In the genomic region with DNA sequence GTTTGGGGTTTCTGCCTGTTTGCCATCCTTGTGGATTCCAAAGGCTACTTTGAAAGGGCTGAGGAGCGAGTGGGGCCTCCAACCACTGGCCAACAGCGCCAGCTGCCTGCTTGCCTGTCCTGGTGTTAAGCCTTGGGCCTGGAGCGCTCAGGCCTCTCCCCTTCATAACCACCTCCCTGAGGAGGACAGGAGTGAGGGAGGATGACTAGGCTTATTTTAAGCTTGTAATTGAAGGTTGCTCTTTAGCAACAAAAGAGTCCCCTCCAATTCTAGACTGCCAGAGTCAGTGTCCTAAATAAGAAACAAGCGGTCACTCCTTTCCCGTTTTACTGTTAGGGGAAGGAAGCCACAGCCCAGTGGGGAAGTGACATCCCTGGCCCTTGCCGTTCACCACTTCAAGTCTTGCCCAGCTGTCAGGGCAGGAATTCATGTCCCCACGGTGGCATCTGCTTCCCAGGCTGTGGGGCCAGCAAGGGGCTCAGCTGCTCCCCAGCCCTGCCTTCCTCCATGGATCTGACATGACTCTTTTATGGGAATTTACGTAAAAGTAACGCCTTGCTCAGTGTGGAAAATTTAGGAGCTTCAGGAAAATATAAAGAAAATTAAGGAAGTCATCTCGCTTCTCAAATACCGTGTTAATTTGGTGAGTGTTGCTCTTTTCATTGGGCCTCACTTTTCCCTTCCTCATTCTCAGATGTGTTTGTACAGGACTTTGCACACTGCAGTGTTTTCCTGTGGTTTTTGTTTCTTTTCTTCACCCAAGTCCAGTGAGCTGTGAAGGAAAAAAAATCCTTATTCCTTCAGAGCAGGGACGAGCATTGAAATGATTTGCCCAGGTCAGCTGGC, we compare ENCODE assay signal across 12 cellular contexts. TPM values are rescaled to one million over a fixed set of nuclear protein-coding genes. Genes with fewer than 3 reads are reported as not detected.
DNase-seq lines count a peak whose midpoint lies in the region; ATAC-seq and TF ChIP-seq lines count a peak whose summit lies in the region.
"Had no signal": no experiment of that assay in that cellular context is flagged by ENCODE, and none has a peak within 500 bp of the region (broad histone marks: within the 10 kb centered on the region; RNA-seq: fewer than 3 reads in every experiment).

No MANE protein-coding gene starts in this region.

- H3K27me3 ChIP-seq in HCT116 (ENCODE audit: insufficient read depth, low read length) = no peaks in the 10 kb centered on the region
- H3K27me3 ChIP-seq in WERI-Rb-1 (ENCODE audit: insufficient read depth, low read depth, severe bottlenecking) = no peaks in the 10 kb centered on the region
- no peaks in the 10 kb centered on the region for H3K27me3 ChIP-seq in right cardiac atrium (ENCODE audit: control insufficient read depth, insufficient read depth)
- H3K27me3 ChIP-seq in breast epithelium = no peaks in the 10 kb centered on the region

- H4K20me1 ChIP-seq in HCT116 (ENCODE audit: insufficient read depth) = no peaks in the 10 kb centered on the region

- TF ChIP-seq POLR2A in HCT116 (IDR thresholded peaks at IDR 0.05; ENCODE audit: borderline replicate concordance, extremely low read depth, insufficient read depth, insufficient read length) = no peak
- TF ChIP-seq POLR2A in breast epithelium (IDR thresholded peaks at IDR 0.05) = no peak

- peaks cover 12% of the 10 kb centered on the region for H3K36me3 Mint-ChIP-seq in stimulated activated memory B cell treated with anti-CD40 and anti-IgM and Interleukin-4, amounts not matched to agents 10 μg/mL and 1 μg/mL and 100 μg/mL, for 72 hours

- peaks cover 0 to under 1% of the 10 kb centered on the region in 2 experiments; a peak in 1 of 4 replicates for H3K4me1 ChIP-seq in HCT116 (ENCODE audit: control insufficient read depth in 1 of 2, insufficient read depth in 2 of 2, low read length in 2 of 2)
- H3K4me1 ChIP-seq in right cardiac atrium (ENCODE audit: control insufficient read depth, insufficient read depth, low read length) = peaks cover 2% of the 10 kb centered on the region
- no peaks in the 10 kb centered on the region for H3K4me1 ChIP-seq in breast epithelium

- H2AFZ ChIP-seq in HCT116 (ENCODE audit: low read depth, low read length, poor library complexity, severe bottlenecking) = no peak overlapping the region

- WGBS in right cardiac atrium = 65% methylated on average over 12 of the region's 12 CpGs

- no peaks in the 10 kb centered on the region for H3K9me3 Mint-ChIP-seq in stimulated activated memory B cell treated with anti-CD40 and anti-IgM and Interleukin-4, amounts not matched to agents 10 μg/mL and 1 μg/mL and 100 μg/mL, for 72 hours

- peak; percentile 40 for TF ChIP-seq RAD21 in HCT116 (IDR thresholded peaks at IDR 0.05; ENCODE audit: low read depth)

- H3K4me3 Mint-ChIP-seq in stimulated activated memory B cell treated with anti-CD40 and anti-IgM and Interleukin-4, amounts not matched to agents 10 μg/mL and 1 μg/mL and 100 μg/mL, for 72 hours = no peak overlapping the region
- H3K4me3 Mint-ChIP-seq: endodermal cell had no signal

- no peaks in the 10 kb centered on the region for H3K79me2 ChIP-seq in HCT116 (ENCODE audit: insufficient read depth, low read length)

- POLR2A ChIA-PET in HCT116 (lab: Charles Lee) = interaction anchor here (0.6 kb wide), 1 partner anchor 361 kb away, joined by 3 read pairs; no protein-coding TSS in a partner anchor

- ATAC-seq in HCT116 = peak; percentile 29; the same call in 1 of the 2 replicates
- peak; percentile 49 to 55 for ATAC-seq in right cardiac atrium
- ATAC-seq in sciatic nerve = peak; percentile 47
- ATAC-seq in stimulated activated memory B cell treated with anti-CD40 and anti-IgM and Interleukin-4, amounts not matched to agents 10 μg/mL and 1 μg/mL and 100 μg/mL, for 72 hours = no peak

- H3K4me3 ChIP-seq in HCT116 (replicated peaks in 1 of 2; ENCODE audit: low read depth in 1 of 2, low read length in 2 of 2) (no peak overlapping the region), WERI-Rb-1 (ENCODE audit: low read depth, low read length) (no peak overlapping the region), right cardiac atrium (ENCODE audit: low read length) (no peak overlapping the region), breast epithelium (no peak overlapping the region)

- no peak overlapping the region for H3K4me2 ChIP-seq in HCT116 (ENCODE audit: low read length)

- H3K9me3 ChIP-seq in HCT116 (ENCODE audit: control insufficient read depth in 1 of 2, insufficient read depth in 1 of 2, low read depth in 1 of 2, low read length in 2 of 2) = no peaks in the 10 kb centered on the region
- H3K9me3 ChIP-seq in WERI-Rb-1 (ENCODE audit: severe bottlenecking) = peaks cover 15% of the 10 kb centered on the region
- no peaks in the 10 kb centered on the region for H3K9me3 ChIP-seq in right cardiac atrium (ENCODE audit: control insufficient read depth, low read length)
- H3K9me3 ChIP-seq in breast epithelium = peaks cover 10 to 11% of the 10 kb centered on the region in 2 donors

- intact Hi-C loops in HCT116 (cut with micrococcal nuclease) = no loop called here
- intact Hi-C loops in right cardiac atrium (cut with DNase I) = no loop called here
- intact Hi-C loops in sciatic nerve (cut with DNase I) = no loop called here
- intact Hi-C loops in breast epithelium (cut with DNase I; ENCODE audit: low total_unique reads) = no loop called here

- no peaks in the 10 kb centered on the region for H3K27me3 Mint-ChIP-seq in stimulated activated memory B cell treated with anti-CD40 and anti-IgM and Interleukin-4, amounts not matched to agents 10 μg/mL and 1 μg/mL and 100 μg/mL, for 72 hours

- CTCF ChIA-PET in HCT116 (lab: Charles Lee) = interaction anchor here (1.4 kb wide), 1 partner anchor 12 kb away, joined by 3 read pairs; no protein-coding TSS in a partner anchor

- DNase-seq in HCT116 (ENCODE audit: low read depth, low spot score) (no peak), WERI-Rb-1 (no peak), right cardiac atrium (peak in 2 of 3 donors; percentile 50 to 70), sciatic nerve (ENCODE audit: low spot score) (peak; percentile 10), OCI-M1 (lab: John Stamatoyannopoulos, UW) (no peak), NCI-H1694 treated with DMSO at 0.1 percent for 48 hours (lab: John Stamatoyannopoulos, UW) (no peak), breast epithelium (ENCODE audit: low spot score in 2 of 2) (no peak)
- DNase-seq: activated T-cell treated with anti-CD3 and anti-CD28 coated beads, Interleukin-2, amount 50 U/mL, for 1 hour; DND-41; endodermal cell had no signal

- no peaks in the 10 kb centered on the region for H3K9me2 ChIP-seq in HCT116 (ENCODE audit: insufficient read depth)

- H3K36me3 ChIP-seq in HCT116 (ENCODE audit: control insufficient read depth in 1 of 2, insufficient read depth in 2 of 2, low read length in 2 of 2) (peaks cover 0 to 2% of the 10 kb centered on the region in 2 experiments; a peak in 2 of 4 replicates), WERI-Rb-1 (peaks cover 16% of the 10 kb centered on the region), breast epithelium (no peaks in the 10 kb centered on the region)

- H3K9ac ChIP-seq in HCT116 (ENCODE audit: low read length) = no peak overlapping the region

- H3K4me1 Mint-ChIP-seq in stimulated activated memory B cell treated with anti-CD40 and anti-IgM and Interleukin-4, amounts not matched to agents 10 μg/mL and 1 μg/mL and 100 μg/mL, for 72 hours = peaks cover 5% of the 10 kb centered on the region
- H3K4me1 Mint-ChIP-seq: endodermal cell had no signal

- TF ChIP-seq CTCF in HCT116 (IDR thresholded peaks at IDR 0.05 in 2 of 3, conservative IDR thresholded peaks at IDR 0.05 in 1 of 3; ENCODE audit: borderline replicate concordance in 1 of 3, insufficient read depth in 1 of 3, low read depth in 2 of 3, low read length in 2 of 3) (no peak), WERI-Rb-1 (IDR thresholded peaks at IDR 0.05; ENCODE audit: low read depth, low read length) (peak; percentile 12; the same call in 1 of the 2 replicates), breast epithelium (IDR thresholded peaks at IDR 0.05) (no peak)

- H3K27ac ChIP-seq in HCT116 (ENCODE audit: low read depth, low read length) (no peak overlapping the region), WERI-Rb-1 (no peak overlapping the region), right cardiac atrium (ENCODE audit: low read length) (peak overlapping the region; percentile 65), breast epithelium (peak overlapping the region in 1 of 2 donors; percentile 39)
- H3K27ac ChIP-seq: VCaP had no signal

- RAD21 ChIA-PET in HCT116 (lab: Charles Lee; ENCODE audit: low non-redundant PET in 1 of 2, low total read pairs in 2 of 2, uncharacterized antibody in 2 of 2, unreplicated experiment in 2 of 2) = no interaction called here

- no peak overlapping the region for H3K27ac Mint-ChIP-seq in stimulated activated memory B cell treated with anti-CD40 and anti-IgM and Interleukin-4, amounts not matched to agents 10 μg/mL and 1 μg/mL and 100 μg/mL, for 72 hours
- H3K27ac Mint-ChIP-seq: endodermal cell had no signal

- BruUV-seq in HCT116 (replicated peaks; lab: Mats Ljungman, UMichigan) = no TSS peak

TF ChIP-seq in HCT116, 20 proteins besides CTCF, POLR2A, EP300 and RAD21 (continues in another document):
- TF ChIP-seq ZNF274 (IDR thresholded peaks at IDR 0.05; ENCODE audit: low read depth, low read length) (no peak), EGR1 (IDR thresholded peaks at IDR 0.05; ENCODE audit: low read depth) (no peak), ZFX (IDR thresholded peaks at IDR 0.05) (no peak)
- TF ChIP-seq, protein P1, sequence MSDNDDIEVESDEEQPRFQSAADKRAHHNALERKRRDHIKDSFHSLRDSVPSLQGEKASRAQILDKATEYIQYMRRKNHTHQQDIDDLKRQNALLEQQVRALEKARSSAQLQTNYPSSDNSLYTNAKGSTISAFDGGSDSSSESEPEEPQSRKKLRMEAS (IDR thresholded peaks at IDR 0.05) = no peak

RNA-seq across cellular contexts. Expression of a gene that starts 57.8 kb away (rescaled TPM):
- total RNA-seq in HCT116 (2021; ENCODE audit: unreplicated experiment) (127 TPM), right cardiac atrium (10 to 100 TPM; 71.6 to 96.3 (median 82.0) TPM), sciatic nerve (118 TPM), breast epithelium (10 to 100 TPM; 52.2 to 53.6 (median 53.4) TPM)
- polyA plus RNA-seq in HCT116 (2012) = 85.0 and 88.0 TPM in 2 replicates
- 21.6 TPM for polyA plus RNA-seq in right cardiac atrium

Comparison
In these comparisons a context has a peak if more than half of its experiments do, and no peak if none do; other contexts are left out.
1. DNase-seq: peak in right cardiac atrium (2 of 3) and sciatic nerve (single experiment); none in HCT116 (single experiment), WERI-Rb-1 (single experiment), OCI-M1 (single experiment), NCI-H1694 treated with DMSO at 0.1 percent for 48 hours (single experiment) and breast epithelium (0 of 2).